In the genomic region with DNA sequence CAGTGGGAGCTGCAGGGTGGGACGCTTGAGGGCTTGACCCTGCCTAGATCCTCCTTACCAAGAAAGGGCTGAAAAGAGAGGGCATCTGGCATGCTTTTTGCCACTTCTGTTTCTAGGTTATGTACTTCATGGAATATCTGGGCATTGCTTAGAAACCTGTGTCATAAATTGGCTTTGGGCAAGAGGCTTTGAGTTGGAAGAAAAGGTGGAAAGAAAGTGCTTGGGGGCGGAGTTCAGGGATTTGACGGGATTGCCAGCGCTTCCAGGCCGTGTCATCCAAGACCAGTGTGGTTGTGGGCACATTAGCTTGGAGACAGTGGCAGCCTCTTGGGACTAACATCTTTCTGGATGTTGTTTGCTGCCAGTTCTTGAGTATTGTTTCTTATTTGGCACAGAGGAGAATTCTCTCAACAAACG, we compare ENCODE assay signal across 8 cellular contexts. TPM values are rescaled to one million over a fixed set of nuclear protein-coding genes. Genes with fewer than 3 reads are reported as not detected.
DNase-seq lines count a peak whose midpoint lies in the region; ATAC-seq, FAIRE-seq and TF ChIP-seq lines count a peak whose summit lies in the region.

No MANE protein-coding gene starts in this region.

- no peaks in the 10 kb centered on the region for H3K27me3 Mint-ChIP-seq in activated CD4-positive, alpha-beta memory T cell treated with anti-CD3 and anti-CD28 coated beads for 36 hours

- H3K36me3 Mint-ChIP-seq in activated CD4-positive, alpha-beta memory T cell treated with anti-CD3 and anti-CD28 coated beads for 36 hours = peaks cover 1% of the 10 kb centered on the region

- peaks cover 31% of the 10 kb centered on the region for H3K4me1 Mint-ChIP-seq in activated CD4-positive, alpha-beta memory T cell treated with anti-CD3 and anti-CD28 coated beads for 36 hours (ENCODE audit: low read depth)

- ATAC-seq in Right ventricle myocardium superior (ENCODE audit: poor library complexity) (no peak), HG02763 (IDR thresholded peaks at IDR 0.05; ENCODE audit: unreplicated experiment) (no peak), HG03520 (IDR thresholded peaks at IDR 0.05; ENCODE audit: unreplicated experiment) (no peak)

- H3K9me3 ChIP-seq in left ventricle myocardium inferior (replicated peaks) (no peaks in the 10 kb centered on the region), small intestine (ENCODE audit: control insufficient read depth, low read depth) (no peaks in the 10 kb centered on the region)

- POLR2A ChIA-PET in activated CD4-positive, alpha-beta memory T cell treated with anti-CD3 and anti-CD28 coated beads for 36 hours (lab: Charles Lee) = interaction anchor here (0.6 to 2.1 kb wide), 5 partner anchors 13 to 67 kb away, joined by 3 to 11 read pairs (median 3); no protein-coding TSS in a partner anchor

- peak overlapping the region; percentile 80 for H3K4me3 Mint-ChIP-seq in activated CD4-positive, alpha-beta memory T cell treated with anti-CD3 and anti-CD28 coated beads for 36 hours

- H3K27me3 ChIP-seq in left ventricle myocardium inferior (ENCODE audit: low read depth) = no peaks in the 10 kb centered on the region
- H3K27me3 ChIP-seq in small intestine (ENCODE audit: control insufficient read depth in 2 of 2, insufficient read depth in 2 of 2, low read length in 2 of 2) = no peaks in the 10 kb centered on the region

- FAIRE-seq in small intestine (lab: Jason Lieb, UNC) = no peak

- CTCF ChIA-PET in activated CD4-positive, alpha-beta memory T cell treated with anti-CD3 and anti-CD28 coated beads for 36 hours (lab: Charles Lee) = interaction anchor here (0.9 to 2.5 kb wide), 6 partner anchors 22 to 177 kb away, joined by 3 to 11 read pairs (median 6); no protein-coding TSS in a partner anchor

- DNase-seq in left ventricle myocardium inferior (no peak), Right ventricle myocardium superior (no peak), small intestine (no peak)
- DNase-seq in activated CD4-positive, alpha-beta memory T cell treated with anti-CD3 and anti-CD28 coated beads for 36 hours = no peak
- no peak for DNase-seq in stimulated activated CD4-positive, alpha-beta T cell treated with anti-CD3 and anti-CD28 coated beads, Interleukin-4, amount 100 ng/mL, for 24 hours

- H3K4me3 ChIP-seq in left ventricle myocardium inferior (peak overlapping the region; percentile 99), iPS-11a (ENCODE audit: low read depth, low read length) (peak overlapping the region; percentile 92), small intestine (ENCODE audit: low read depth in 1 of 2, low read length in 2 of 2) (peak overlapping the region; percentile 82 to 89)

- TF ChIP-seq CTCF in left ventricle myocardium inferior (IDR thresholded peaks at IDR 0.05; ENCODE audit: borderline replicate concordance) = no peak

- H3K27ac ChIP-seq in left ventricle myocardium inferior (replicated peaks) (peak overlapping the region; percentile 95), small intestine (ENCODE audit: low read depth in 1 of 2, low read length in 1 of 2) (peak overlapping the region; percentile 63 to 84)

- H3K9me3 Mint-ChIP-seq in activated CD4-positive, alpha-beta memory T cell treated with anti-CD3 and anti-CD28 coated beads for 36 hours = no peaks in the 10 kb centered on the region

- H3K27ac Mint-ChIP-seq in activated CD4-positive, alpha-beta memory T cell treated with anti-CD3 and anti-CD28 coated beads for 36 hours = peak overlapping the region; percentile 61

- no peaks in the 10 kb centered on the region for H3K36me3 ChIP-seq in left ventricle myocardium inferior
- no peaks in the 10 kb centered on the region for H3K36me3 ChIP-seq in small intestine (ENCODE audit: control insufficient read depth in 2 of 2, insufficient read depth in 2 of 2, low read length in 2 of 2)

- intact Hi-C loops in left ventricle myocardium inferior (cut with micrococcal nuclease) = no loop called here
- intact Hi-C loops in Right ventricle myocardium superior (cut with DNase I) = loop anchor here (5.0 kb wide), 1 partner anchor 33 kb away; a partner anchor contains a TSS
- intact Hi-C loops in activated CD4-positive, alpha-beta memory T cell treated with anti-CD3 and anti-CD28 coated beads for 36 hours (cut with micrococcal nuclease) = loop anchor here (1.0 to 10.0 kb wide), 4 partner anchors 34 to 1386 kb away; a partner anchor contains a TSS

- H3K4me1 ChIP-seq in left ventricle myocardium inferior = peaks cover 32% of the 10 kb centered on the region
- H3K4me1 ChIP-seq in small intestine (ENCODE audit: control insufficient read depth in 2 of 2, insufficient read depth in 1 of 2, low read depth in 1 of 2, low read length in 1 of 2) = peaks cover 0 to 6% of the 10 kb centered on the region in 2 donors

- WGBS in small intestine, 3 donors = 11 to 19% (median 17%) methylated on average over 6 of the region's 6 CpGs

RNA-seq across cellular contexts. Expression of a gene that starts 0.8 kb away (rescaled TPM):
- total RNA-seq in left ventricle myocardium inferior = 10.4 TPM
- total RNA-seq in Right ventricle myocardium superior = 12.2 TPM
- 10 to 100 TPM; 18.1 to 21.4 TPM for total RNA-seq in activated CD4-positive, alpha-beta memory T cell treated with anti-CD3 and anti-CD28 coated beads for 36 hours
- 1 to 10 TPM; 3.2 to 8.1 (median 5.2) TPM for polyA plus RNA-seq in small intestine

RNA-seq across cellular contexts. Expression of a gene that starts 34.8 kb away (rescaled TPM):
- 120 TPM for total RNA-seq in left ventricle myocardium inferior
- total RNA-seq in Right ventricle myocardium superior = 121 TPM
- 10 to 100 TPM; 33.5 to 34.1 TPM for total RNA-seq in activated CD4-positive, alpha-beta memory T cell treated with anti-CD3 and anti-CD28 coated beads for 36 hours
- 10 to 100 TPM in 1 of 3 donors, 1 to 10 TPM in 2; 4.9 to 33.8 (median 5.4) TPM for polyA plus RNA-seq in small intestine
